19 cellular contexts compared by ENCODE assay signal in the genomic region with DNA sequence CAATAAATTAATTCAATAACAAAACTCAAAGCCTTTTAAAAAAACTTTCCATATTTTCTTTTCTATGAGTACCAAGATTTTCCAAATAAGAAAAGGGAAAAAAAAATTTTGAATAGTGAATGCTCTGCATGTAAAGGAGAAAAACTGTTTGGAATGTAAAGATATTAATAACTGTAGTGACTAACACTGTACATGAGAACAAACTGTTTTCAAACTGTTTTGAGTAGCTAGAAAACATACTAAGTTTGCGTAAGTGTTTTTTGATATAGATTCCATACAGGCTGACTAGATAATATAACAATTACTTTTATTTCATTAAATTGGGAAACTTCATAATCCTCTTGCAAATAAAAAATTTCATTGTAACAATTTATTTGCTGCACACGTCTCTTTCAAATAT.
DNase-seq lines count a peak whose midpoint lies in the region; ATAC-seq and TF ChIP-seq lines count a peak whose summit lies in the region.
"Had no signal": no experiment of that assay in that cellular context is flagged by ENCODE, and none has a peak within 500 bp of the region (broad histone marks: within the 10 kb centered on the region; RNA-seq: fewer than 3 reads in every experiment).

No MANE protein-coding gene starts in this region.

- intact Hi-C loops in lower lobe of right lung (cut with DNase I): no loop called here

- H3K27ac ChIP-seq in lower lobe of right lung: no peak overlapping the region
- H3K27ac ChIP-seq: C4-2B, GM23248 had no signal

- no peaks in the 10 kb centered on the region for H3K27me3 ChIP-seq in skeletal muscle satellite cell (ENCODE audit: control insufficient read depth, insufficient read depth, low read length)
- no peaks in the 10 kb centered on the region for H3K27me3 ChIP-seq in lower lobe of right lung (ENCODE audit: low read depth)

- H3K36me3 ChIP-seq in skeletal muscle satellite cell (ENCODE audit: insufficient read depth, low read length): no peaks in the 10 kb centered on the region
- no peaks in the 10 kb centered on the region for H3K36me3 ChIP-seq in lower lobe of right lung

- TF ChIP-seq CTCF in lower lobe of right lung (IDR thresholded peaks at IDR 0.05): no peak

- H3K9me3 ChIP-seq in skeletal muscle satellite cell (replicated peaks; ENCODE audit: low read length): no peaks in the 10 kb centered on the region
- H3K9me3 ChIP-seq in lower lobe of right lung: no peaks in the 10 kb centered on the region
- H3K9me3 ChIP-seq: Caco-2 had no signal

- H3K4me3 ChIP-seq in skeletal muscle satellite cell (ENCODE audit: low read length) (no peak overlapping the region), lower lobe of right lung (no peak overlapping the region)
- H3K4me3 ChIP-seq: GM12878, GM23248 had no signal

- DNase-seq in HCEC 1CT (peak; percentile 60), amniotic epithelial cell (ENCODE audit: low read depth) (peak; percentile 51), iris pigment epithelial cell (ENCODE audit: low read depth) (peak; percentile 45), NCI-H2029 treated with DMSO at 0.1 percent for 48 hours (lab: John Stamatoyannopoulos, UW) (no peak), C1 segment of cervical spinal cord (lab: John Stamatoyannopoulos, UW) (no peak), lower lobe of right lung (no peak)
- DNase-seq: Caco-2; CD4-positive, CD25-positive, alpha-beta regulatory T cell; CD8-positive, alpha-beta T cell; DMS153; DND-41; EL; GDM1; GM23248; H7 had no signal

- H3K9ac ChIP-seq in skeletal muscle satellite cell (ENCODE audit: low read depth, low read length): peak overlapping the region; percentile 55
- H3K9ac ChIP-seq: GM23248 had no signal

- peaks cover 24% of the 10 kb centered on the region for H3K4me1 ChIP-seq in skeletal muscle satellite cell (ENCODE audit: control insufficient read depth, insufficient read depth, low read length)
- no peaks in the 10 kb centered on the region for H3K4me1 ChIP-seq in lower lobe of right lung
- H3K4me1 ChIP-seq: Caco-2 had no signal

- ATAC-seq in lower lobe of right lung: no peak
- ATAC-seq: CD8-positive, alpha-beta T cell; GM12878; HCT116 had no signal

- H3K4me2 ChIP-seq in skeletal muscle satellite cell (ENCODE audit: low read length): peak overlapping the region; percentile 57

Comparison
In these comparisons a context has a peak if more than half of its experiments do, and no peak if none do; other contexts are left out.
1. DNase-seq: peak in HCEC 1CT (single experiment), amniotic epithelial cell (single experiment) and iris pigment epithelial cell (single experiment); none in NCI-H2029 treated with DMSO at 0.1 percent for 48 hours (single experiment), C1 segment of cervical spinal cord (0 of 14) and lower lobe of right lung (single experiment).